9 cellular contexts compared by ENCODE assay signal in genomic region chr19:1037553-1038115, GRCh38. TPM values are rescaled to one million over a fixed set of nuclear protein-coding genes. Genes with fewer than 3 reads are reported as not detected.
DNase-seq lines count a peak whose midpoint lies in the region; ATAC-seq and TF ChIP-seq lines count a peak whose summit lies in the region.
"Had no signal": no experiment of that assay in that cellular context is flagged by ENCODE, and none has a peak within 500 bp of the region (broad histone marks: within the 10 kb centered on the region; RNA-seq: fewer than 3 reads in every experiment).

No MANE protein-coding gene starts in this region.

- H3F3A ChIP-seq in MM.1S (ENCODE audit: insufficient read depth, low read length) = peaks cover 40% of the 10 kb centered on the region

- H3K36me3 ChIP-seq in MM.1S (replicated peaks; ENCODE audit: insufficient read depth, low read length) (0 out of 2 replicates have a peak, but pooled peaks cover under 1% of the 10 kb centered on the region), skeletal muscle satellite cell (ENCODE audit: insufficient read depth, low read length) (peaks cover 46% of the 10 kb centered on the region)
- H3K36me3 ChIP-seq in effector memory CD4-positive, alpha-beta T cell (ENCODE audit: control insufficient read depth, insufficient read depth, low read length) = peaks cover 28% of the 10 kb centered on the region

- H4K20me1 ChIP-seq in MM.1S (ENCODE audit: insufficient read depth, low read length) = no peaks in the 10 kb centered on the region

- H3K27me3 ChIP-seq in MM.1S (replicated peaks; ENCODE audit: insufficient read depth, low read length) = no peaks in the 10 kb centered on the region
- H3K27me3 ChIP-seq in effector memory CD4-positive, alpha-beta T cell (replicated peaks; ENCODE audit: control insufficient read depth, insufficient read depth, low read length, poor library complexity, severe bottlenecking) = no peaks in the 10 kb centered on the region
- no peaks in the 10 kb centered on the region for H3K27me3 ChIP-seq in skeletal muscle satellite cell (ENCODE audit: control insufficient read depth, insufficient read depth, low read length)
- H3K27me3 ChIP-seq: pancreas had no signal

- H3K4me2 ChIP-seq in MM.1S (ENCODE audit: low read depth, low read length) = peak overlapping the region; percentile 66
- H3K4me2 ChIP-seq in skeletal muscle satellite cell (ENCODE audit: low read length) = peak overlapping the region; percentile 18

- peak overlapping the region; percentile 52; the same call in 1 of the 2 replicates for H3K9ac ChIP-seq in MM.1S (ENCODE audit: low read length)
- H3K9ac ChIP-seq in skeletal muscle satellite cell (ENCODE audit: low read depth, low read length) = peak overlapping the region; percentile 36

- H3K4me1 ChIP-seq in MM.1S (ENCODE audit: low read length) = peaks cover 37% of the 10 kb centered on the region
- peaks cover 40% of the 10 kb centered on the region for H3K4me1 ChIP-seq in effector memory CD4-positive, alpha-beta T cell (ENCODE audit: control insufficient read depth, insufficient read depth, low read length, poor library complexity, severe bottlenecking)
- peaks cover 43% of the 10 kb centered on the region for H3K4me1 ChIP-seq in skeletal muscle satellite cell (ENCODE audit: control insufficient read depth, insufficient read depth, low read length)

- H3K4me3 ChIP-seq in MM.1S (ENCODE audit: low read length) = peak overlapping the region; percentile 36
- H3K4me3 ChIP-seq in effector memory CD4-positive, alpha-beta T cell (ENCODE audit: insufficient read depth, low read depth, low read length, poor library complexity, severe bottlenecking) = peak overlapping the region; percentile 29
- H3K4me3 ChIP-seq in skeletal muscle satellite cell (ENCODE audit: low read length) = no peak overlapping the region
- H3K4me3 ChIP-seq: pancreas had no signal

- peaks cover 36% of the 10 kb centered on the region for H3K79me2 ChIP-seq in MM.1S (ENCODE audit: low read length)

- ATAC-seq in GM18861 (IDR thresholded peaks at IDR 0.05; ENCODE audit: unreplicated experiment) = peak; percentile 8
- ATAC-seq: pancreas had no signal

- H3K9me2 ChIP-seq in MM.1S (replicated peaks; ENCODE audit: insufficient read depth, low read length) = no peaks in the 10 kb centered on the region

- no peaks in the 10 kb centered on the region for H3K9me3 ChIP-seq in MM.1S (replicated peaks; ENCODE audit: insufficient read depth, low read length)
- H3K9me3 ChIP-seq in effector memory CD4-positive, alpha-beta T cell (ENCODE audit: control insufficient read depth, low read length) = no peaks in the 10 kb centered on the region
- no peaks in the 10 kb centered on the region for H3K9me3 ChIP-seq in skeletal muscle satellite cell (replicated peaks; ENCODE audit: low read length)
- H3K9me3 ChIP-seq: pancreas had no signal

- DNase-seq in MM.1S (peak; percentile 63), DMS114 treated with DMSO at 0.1 percent for 48 hours (lab: John Stamatoyannopoulos, UW; ENCODE audit: unreplicated experiment) (no peak), A172 (ENCODE audit: low spot score) (no peak), NCI-H1105 treated with DMSO at 0.1 percent for 48 hours (lab: John Stamatoyannopoulos, UW) (no peak)
- DNase-seq in effector memory CD4-positive, alpha-beta T cell = no peak

- no peak overlapping the region for H2AFZ ChIP-seq in MM.1S (ENCODE audit: low read length)

- TF ChIP-seq CTCF in MM.1S (IDR thresholded peaks at IDR 0.05; ENCODE audit: low read length) = no peak

- peak overlapping the region; percentile 89 for H3K27ac ChIP-seq in MM.1S (ENCODE audit: low read length)
- peak overlapping the region; percentile 60 for H3K27ac ChIP-seq in effector memory CD4-positive, alpha-beta T cell (ENCODE audit: insufficient read depth, low read length, poor library complexity, severe bottlenecking)

RNA-seq across cellular contexts. Expression of gene ABCA7, which starts 2.3 kb away (rescaled TPM):
- total RNA-seq in skeletal muscle satellite cell (2012; rRNA removed) = 4.8 and 5.1 TPM in 2 replicates
- total RNA-seq in A172 (2014; rRNA removed; shearing (Covaris generic)) = 5.1 and 8.6 TPM in 2 replicates

RNA-seq across cellular contexts. Expression of gene CNN2, which starts 11.2 kb away (rescaled TPM):
- 63.9 and 119 TPM in 2 replicates for total RNA-seq in skeletal muscle satellite cell (2012; rRNA removed)
- total RNA-seq in A172 (2014; rRNA removed; shearing (Covaris generic)) = 219 and 243 TPM in 2 replicates

RNA-seq across cellular contexts. Expression of gene RNU6-2, which starts 16.3 kb away (rescaled TPM):
- total RNA-seq in skeletal muscle satellite cell (2012; rRNA removed) = not detected in 2 replicates
- not detected in 2 replicates for total RNA-seq in A172 (2014; rRNA removed; shearing (Covaris generic))
- total RNA-seq: NCI-H460, pancreas had no signal

RNA-seq across cellular contexts. Expression of gene TMEM259, which starts 16.7 kb away (rescaled TPM):
- total RNA-seq in skeletal muscle satellite cell (2012; rRNA removed) = 74.0 and 76.0 TPM in 2 replicates
- total RNA-seq in A172 (2014; rRNA removed; shearing (Covaris generic)) = 104 and 131 TPM in 2 replicates

RNA-seq across cellular contexts. Expression of gene ARHGAP45, which starts 29.3 kb away (rescaled TPM):
- 0.44 and 0.76 TPM in 2 replicates for total RNA-seq in skeletal muscle satellite cell (2012; rRNA removed)
- 3.1 and 4.9 TPM in 2 replicates for total RNA-seq in A172 (2014; rRNA removed; shearing (Covaris generic))
